8 cellular contexts compared by ENCODE assay signal in genomic region chr14:88553886-88554457, GRCh38. TPM values are rescaled to one million over a fixed set of nuclear protein-coding genes. Genes with fewer than 3 reads are reported as not detected.
DNase-seq lines count a peak whose midpoint lies in the region; ATAC-seq and TF ChIP-seq lines count a peak whose summit lies in the region.

No MANE protein-coding gene starts in this region.

- H3K4me2 ChIP-seq in smooth muscle cell, result peak overlapping the region; percentile 99

- H3K4me3 Mint-ChIP-seq in T-helper 2 cell treated with Interferon-gamma antibody and Interleukin-4, amounts not matched to agents 5 μg/mL and 100 μg/mL, for 36 hours, result peak overlapping the region; percentile 77
- H3K4me3 Mint-ChIP-seq in activated T-helper 2 cell treated with anti-CD3 and anti-CD28 coated beads, Interferon-gamma antibody, Interleukin-2, Interleukin-4, amounts not matched to agents 10 μg/mL and 5 μg/mL and 100 μg/mL, durations not matched to agents 14 hours and 24 hours and 36 hours (ENCODE audit: low read depth), result peak overlapping the region; percentile 75

- H3K9ac ChIP-seq in iPS-18a (ENCODE audit: low read length) (peak overlapping the region; percentile 91), smooth muscle cell (ENCODE audit: low read depth) (peak overlapping the region; percentile 94)

- WGBS in smooth muscle cell (ENCODE audit: low lambda C conversion rate), result 2% methylated on average over 19 of the region's 19 CpGs

- H3K9me3 ChIP-seq in iPS-18a (ENCODE audit: control insufficient read depth, low read depth, low read length) (no peaks in the 10 kb centered on the region), smooth muscle cell (replicated peaks; ENCODE audit: low read depth) (no peaks in the 10 kb centered on the region)

- no peak for TF ChIP-seq CTCF in smooth muscle cell (IDR thresholded peaks at IDR 0.05; ENCODE audit: borderline replicate concordance, insufficient read depth, poor library complexity, severe bottlenecking)

- no peak overlapping the region for H3K27ac Mint-ChIP-seq in T-helper 2 cell treated with Interferon-gamma antibody and Interleukin-4, amounts not matched to agents 5 μg/mL and 100 μg/mL, for 36 hours
- no peak overlapping the region for H3K27ac Mint-ChIP-seq in activated T-helper 2 cell treated with anti-CD3 and anti-CD28 coated beads, Interferon-gamma antibody, Interleukin-2, Interleukin-4, amounts not matched to agents 10 μg/mL and 5 μg/mL and 100 μg/mL, durations not matched to agents 14 hours and 24 hours and 36 hours

- H3K27me3 ChIP-seq in iPS-18a (ENCODE audit: control insufficient read depth, insufficient read depth, low read length) (peaks cover 7% of the 10 kb centered on the region), smooth muscle cell (ENCODE audit: low read depth) (no peaks in the 10 kb centered on the region)

- H3K4me1 ChIP-seq in iPS-18a (ENCODE audit: control insufficient read depth, low read depth, low read length) (peaks cover 13% of the 10 kb centered on the region), smooth muscle cell (ENCODE audit: low read depth) (peaks cover 23% of the 10 kb centered on the region)

- peaks cover 50% of the 10 kb centered on the region for H3K27me3 Mint-ChIP-seq in T-helper 2 cell treated with Interferon-gamma antibody and Interleukin-4, amounts not matched to agents 5 μg/mL and 100 μg/mL, for 36 hours (ENCODE audit: low read depth)
- peaks cover 44% of the 10 kb centered on the region for H3K27me3 Mint-ChIP-seq in activated T-helper 2 cell treated with anti-CD3 and anti-CD28 coated beads, Interferon-gamma antibody, Interleukin-2, Interleukin-4, amounts not matched to agents 10 μg/mL and 5 μg/mL and 100 μg/mL, durations not matched to agents 14 hours and 24 hours and 36 hours (ENCODE audit: low read depth)

- H2AFZ ChIP-seq in smooth muscle cell (ENCODE audit: low read depth), result peak overlapping the region; percentile 93

- DNase-seq in T-helper 2 cell treated with Interferon-gamma antibody and Interleukin-4, amounts not matched to agents 5 μg/mL and 100 μg/mL, for 36 hours (ENCODE audit: low spot score), result no peak
- DNase-seq in T-helper 2 cell, result no peak
- DNase-seq in activated T-helper 2 cell treated with anti-CD3 and anti-CD28 coated beads, Interferon-gamma antibody, Interleukin-2, Interleukin-4, amounts not matched to agents 10 μg/mL and 5 μg/mL and 100 μg/mL, durations not matched to agents 14 hours and 24 hours and 36 hours (ENCODE audit: low spot score), result no peak
- DNase-seq in smooth muscle cell (lab: John Stamatoyannopoulos, UW; ENCODE audit: unreplicated experiment), result no peak
- no peak for DNase-seq in activated effector memory CD4-positive, alpha-beta T cell treated with Interleukin-2 at 50 U/mL for 16 hours
- DNase-seq in activated CD4-positive, alpha-beta T cell treated with anti-CD3 and anti-CD28 coated beads, Interleukin-2, amount 50 U/mL, for 4 hours, result no peak

- peaks cover 47% of the 10 kb centered on the region for H3K79me2 ChIP-seq in smooth muscle cell (ENCODE audit: low read depth)

- no peak for ATAC-seq in HG02840 (IDR thresholded peaks at IDR 0.05; ENCODE audit: low FRiP score, unreplicated experiment)

- no peak overlapping the region for H3K27ac ChIP-seq in iPS-18a (ENCODE audit: low read length)
- H3K27ac ChIP-seq in smooth muscle cell (ENCODE audit: low read depth), result peak overlapping the region; percentile 80

- H3F3A ChIP-seq in smooth muscle cell (ENCODE audit: low read depth), result no peaks in the 10 kb centered on the region

- H3K9me3 Mint-ChIP-seq in T-helper 2 cell treated with Interferon-gamma antibody and Interleukin-4, amounts not matched to agents 5 μg/mL and 100 μg/mL, for 36 hours, result no peaks in the 10 kb centered on the region
- no peaks in the 10 kb centered on the region for H3K9me3 Mint-ChIP-seq in activated T-helper 2 cell treated with anti-CD3 and anti-CD28 coated beads, Interferon-gamma antibody, Interleukin-2, Interleukin-4, amounts not matched to agents 10 μg/mL and 5 μg/mL and 100 μg/mL, durations not matched to agents 14 hours and 24 hours and 36 hours

- intact Hi-C loops in activated T-helper 2 cell treated with anti-CD3 and anti-CD28 coated beads, Interferon-gamma antibody, Interleukin-2, Interleukin-4, amounts not matched to agents 10 μg/mL and 5 μg/mL and 100 μg/mL, durations not matched to agents 14 hours and 24 hours and 36 hours (cut with micrococcal nuclease), result no loop called here

- H3K4me3 ChIP-seq in iPS-18a (ENCODE audit: low read length) (peak overlapping the region; percentile 98), smooth muscle cell (peak overlapping the region; percentile 93)

- peaks cover 1% of the 10 kb centered on the region for H3K36me3 Mint-ChIP-seq in T-helper 2 cell treated with Interferon-gamma antibody and Interleukin-4, amounts not matched to agents 5 μg/mL and 100 μg/mL, for 36 hours (ENCODE audit: low read depth)
- no peaks in the 10 kb centered on the region for H3K36me3 Mint-ChIP-seq in activated T-helper 2 cell treated with anti-CD3 and anti-CD28 coated beads, Interferon-gamma antibody, Interleukin-2, Interleukin-4, amounts not matched to agents 10 μg/mL and 5 μg/mL and 100 μg/mL, durations not matched to agents 14 hours and 24 hours and 36 hours (ENCODE audit: low read depth)

- H3K36me3 ChIP-seq in iPS-18a (ENCODE audit: control insufficient read depth, low read depth, low read length) (peaks cover 4% of the 10 kb centered on the region), smooth muscle cell (ENCODE audit: low read depth) (peaks cover 3% of the 10 kb centered on the region)

- peaks cover 35% of the 10 kb centered on the region for H3K4me1 Mint-ChIP-seq in T-helper 2 cell treated with Interferon-gamma antibody and Interleukin-4, amounts not matched to agents 5 μg/mL and 100 μg/mL, for 36 hours (ENCODE audit: low read depth)
- peaks cover 32% of the 10 kb centered on the region for H3K4me1 Mint-ChIP-seq in activated T-helper 2 cell treated with anti-CD3 and anti-CD28 coated beads, Interferon-gamma antibody, Interleukin-2, Interleukin-4, amounts not matched to agents 10 μg/mL and 5 μg/mL and 100 μg/mL, durations not matched to agents 14 hours and 24 hours and 36 hours (ENCODE audit: low read depth)

- H4K20me1 ChIP-seq in smooth muscle cell (ENCODE audit: low read depth), result peaks cover 6% of the 10 kb centered on the region

RNA-seq across cellular contexts. Expression of gene PTPN21, which starts 0.8 kb away (rescaled TPM):
- 0.32 and 0.34 TPM in 2 replicates for total RNA-seq in activated T-helper 2 cell treated with anti-CD3 and anti-CD28 coated beads, Interferon-gamma antibody, Interleukin-2, Interleukin-4, amounts not matched to agents 10 μg/mL and 5 μg/mL and 100 μg/mL, durations not matched to agents 14 hours and 24 hours and 36 hours
- 11.7 and 12.2 TPM in 2 replicates for total RNA-seq in smooth muscle cell
- 8.1 and 11.0 TPM in 2 replicates for polyA plus RNA-seq in smooth muscle cell

RNA-seq across cellular contexts. Expression of gene ZC3H14, which starts 8.9 kb away (rescaled TPM):
- total RNA-seq in activated T-helper 2 cell treated with anti-CD3 and anti-CD28 coated beads, Interferon-gamma antibody, Interleukin-2, Interleukin-4, amounts not matched to agents 10 μg/mL and 5 μg/mL and 100 μg/mL, durations not matched to agents 14 hours and 24 hours and 36 hours, result 59.8 and 60.3 TPM in 2 replicates
- 51.9 and 59.1 TPM in 2 replicates for total RNA-seq in smooth muscle cell
- polyA plus RNA-seq in smooth muscle cell, result 40.9 and 43.0 TPM in 2 replicates
